15 cellular contexts compared by ENCODE assay signal in genomic region chr21:32572574-32573420, GRCh38. TPM values are rescaled to one million over a fixed set of nuclear protein-coding genes. Genes with fewer than 3 reads are reported as not detected.
DNase-seq lines count a peak whose midpoint lies in the region; ATAC-seq, FAIRE-seq and TF ChIP-seq lines count a peak whose summit lies in the region.
"Had no signal": no experiment of that assay in that cellular context is flagged by ENCODE, and none has a peak within 500 bp of the region (broad histone marks: within the 10 kb centered on the region; RNA-seq: fewer than 3 reads in every experiment).

No MANE protein-coding gene starts in this region.

- CTCF ChIA-PET in Calu3 (lab: Charles Lee): interaction anchor here (0.7 kb wide), 1 partner anchor 28 kb away, joined by 3 read pairs; no protein-coding TSS in a partner anchor
- CTCF ChIA-PET in activated CD4-positive, alpha-beta memory T cell treated with anti-CD3 and anti-CD28 coated beads for 36 hours (lab: Charles Lee): interaction anchor here (1.2 kb wide), 1 partner anchor 169 kb away, joined by 5 read pairs; no protein-coding TSS in a partner anchor

- no peak for TF ChIP-seq CTCF in Calu3 (IDR thresholded peaks at IDR 0.05; ENCODE audit: unreplicated experiment)

- H3K36me3 Mint-ChIP-seq in Calu3 (ENCODE audit: insufficient read depth, unreplicated experiment): no peaks in the 10 kb centered on the region
- H3K36me3 Mint-ChIP-seq in activated CD4-positive, alpha-beta memory T cell treated with anti-CD3 and anti-CD28 coated beads for 36 hours: no peaks in the 10 kb centered on the region
- H3K36me3 Mint-ChIP-seq: WTC11 had no signal

- DNase-seq in Calu3 (peak; percentile 70), NCI-H1417 treated with DMSO at 0.1 percent for 48 hours (lab: John Stamatoyannopoulos, UW) (peak; percentile 16), RPMI8226 (peak; percentile 29), left kidney (ENCODE audit: low read depth, low spot score) (peak; percentile 44), GM12892 (ENCODE audit: insufficient read length) (no peak)
- DNase-seq in activated CD4-positive, alpha-beta memory T cell treated with anti-CD3 and anti-CD28 coated beads for 36 hours: no peak
- no peak for DNase-seq in stimulated activated CD8-positive, alpha-beta memory T cell treated with anti-CD3 and anti-CD28 coated beads, Interleukin-4, amount 100 ng/mL, for 48 hours
- DNase-seq: AML-193, GF-D8, H7, posterior cingulate gyrus had no signal

- peak overlapping the region; percentile 34 for H3K4me3 Mint-ChIP-seq in Calu3 (ENCODE audit: low read depth, unreplicated experiment)
- no peak overlapping the region for H3K4me3 Mint-ChIP-seq in activated CD4-positive, alpha-beta memory T cell treated with anti-CD3 and anti-CD28 coated beads for 36 hours
- H3K4me3 Mint-ChIP-seq: WTC11 had no signal

- BruUV-seq in Calu3 (replicated peaks; lab: Mats Ljungman, UMichigan): TSS peak; percentile 73

- no peak for TF ChIP-seq POLR2A in GM12892 (IDR thresholded peaks at IDR 0.05; ENCODE audit: low read depth, low read length)

- ATAC-seq in HG03571 (IDR thresholded peaks at IDR 0.05; ENCODE audit: unreplicated experiment): no peak
- ATAC-seq: WTC11 had no signal

- intact Hi-C loops in Calu3 (cut with micrococcal nuclease; ENCODE audit: unreplicated experiment): no loop called here
- intact Hi-C loops in activated CD4-positive, alpha-beta memory T cell treated with anti-CD3 and anti-CD28 coated beads for 36 hours (cut with micrococcal nuclease): no loop called here

- no peaks in the 10 kb centered on the region for H3K9me3 Mint-ChIP-seq in Calu3 (ENCODE audit: low read depth, unreplicated experiment)
- no peaks in the 10 kb centered on the region for H3K9me3 Mint-ChIP-seq in activated CD4-positive, alpha-beta memory T cell treated with anti-CD3 and anti-CD28 coated beads for 36 hours
- H3K9me3 Mint-ChIP-seq: WTC11 had no signal

- no peak for FAIRE-seq in GM12892 (lab: Jason Lieb, UNC)
- FAIRE-seq: colon, GM18507 had no signal

- POLR2A ChIA-PET in activated CD4-positive, alpha-beta memory T cell treated with anti-CD3 and anti-CD28 coated beads for 36 hours (lab: Charles Lee): no interaction called here

- no peaks in the 10 kb centered on the region for H3K4me1 Mint-ChIP-seq in Calu3 (ENCODE audit: low read depth, unreplicated experiment)
- H3K4me1 Mint-ChIP-seq in activated CD4-positive, alpha-beta memory T cell treated with anti-CD3 and anti-CD28 coated beads for 36 hours (ENCODE audit: low read depth): peaks cover 16% of the 10 kb centered on the region

- H3K27me3 Mint-ChIP-seq in Calu3 (ENCODE audit: unreplicated experiment): no peaks in the 10 kb centered on the region
- no peaks in the 10 kb centered on the region for H3K27me3 Mint-ChIP-seq in activated CD4-positive, alpha-beta memory T cell treated with anti-CD3 and anti-CD28 coated beads for 36 hours

- no peak overlapping the region for H3K27ac Mint-ChIP-seq in Calu3 (ENCODE audit: unreplicated experiment)
- H3K27ac Mint-ChIP-seq in activated CD4-positive, alpha-beta memory T cell treated with anti-CD3 and anti-CD28 coated beads for 36 hours: no peak overlapping the region
- H3K27ac Mint-ChIP-seq: WTC11 had no signal

RNA-seq across cellular contexts. Expression of gene TCP10L, which starts 12.5 kb away (rescaled TPM):
- 0.51 TPM in 1 of 2 replicates, not detected in the other for total RNA-seq in Calu3 (2022)
- total RNA-seq in activated CD4-positive, alpha-beta memory T cell treated with anti-CD3 and anti-CD28 coated beads for 36 hours: under 1 TPM; 0.50 to 0.65 TPM
- 0.42 TPM for polyA plus RNA-seq in GM12892 (2012; ENCODE audit: missing spikeins)
- total RNA-seq: H7 had no signal

RNA-seq across cellular contexts. Expression of gene CFAP298, which starts 39.4 kb away (rescaled TPM):
- 28.9 and 35.9 TPM in 2 replicates for total RNA-seq in Calu3 (2022)
- total RNA-seq in activated CD4-positive, alpha-beta memory T cell treated with anti-CD3 and anti-CD28 coated beads for 36 hours: 10 to 100 TPM; 39.4 to 41.8 TPM
- polyA plus RNA-seq in GM12892 (2012; ENCODE audit: missing spikeins): 31.0 TPM

Comparison
In these comparisons a context has a peak if more than half of its experiments do, and no peak if none do; other contexts are left out.
1. DNase-seq: peak in Calu3 (single experiment), NCI-H1417 treated with DMSO at 0.1 percent for 48 hours (single experiment), RPMI8226 (single experiment) and left kidney (single experiment); none in activated CD4-positive, alpha-beta memory T cell treated with anti-CD3 and anti-CD28 coated beads for 36 hours (single experiment), GM12892 (single experiment) and stimulated activated CD8-positive, alpha-beta memory T cell treated with anti-CD3 and anti-CD28 coated beads, Interleukin-4, amount 100 ng/mL, for 48 hours (single experiment).